In the genomic region with DNA sequence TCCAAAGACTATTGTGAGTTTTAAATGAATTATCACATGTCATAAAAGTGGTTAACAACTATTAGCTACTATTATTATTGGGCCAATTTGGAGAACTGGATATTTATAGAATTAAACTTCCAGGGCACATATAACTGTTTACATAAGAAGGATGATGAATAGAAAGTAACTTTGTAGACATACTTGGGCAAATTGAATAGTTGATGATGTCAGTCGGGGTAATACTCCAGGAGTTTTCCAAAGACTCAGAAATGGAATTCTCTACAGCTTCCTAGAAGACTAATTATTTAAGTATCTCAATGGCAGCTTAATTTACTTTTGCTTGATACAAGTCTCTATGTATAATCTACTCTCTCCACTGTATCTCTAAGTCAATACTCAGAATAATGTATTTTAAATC, we compare ENCODE assay signal across 26 cellular contexts.
"Had no signal": no experiment of that assay in that cellular context is flagged by ENCODE, and none has a peak within 500 bp of the region (broad histone marks: within the 10 kb centered on the region; RNA-seq: fewer than 3 reads in every experiment).

No MANE protein-coding gene starts in this region.

- H3K4me1 ChIP-seq: ascending aorta had no signal

- H3K27me3 Mint-ChIP-seq: activated naive CD8-positive, alpha-beta T cell treated with anti-CD3 and anti-CD28 coated beads, Interleukin-2, amount 10 ng/mL, durations not matched to agents 7 days and 5 days had no signal

- H3K4me3 Mint-ChIP-seq: activated CD4-positive, alpha-beta T cell treated with anti-CD3 and anti-CD28 coated beads, Interleukin-2, amount 10 ng/mL, durations not matched to agents 24 days and 14 days; activated CD8-positive, alpha-beta T cell treated with anti-CD3 and anti-CD28 coated beads, Interleukin-2, amount 10 ng/mL, durations not matched to agents 7 days and 5 days; activated naive CD8-positive, alpha-beta T cell treated with anti-CD3 and anti-CD28 coated beads, Interleukin-2, amount 10 ng/mL, durations not matched to agents 7 days and 5 days; activated T-cell treated with anti-CD3 and anti-CD28 coated beads, Interleukin-2, amount 50 U/mL, for 4 hours; T-helper 1 cell treated with Interleukin-12 subunit alpha and Interleukin-12 subunit beta and Interleukin-4 antibody, amounts not matched to agents 30 μg/mL and 1 μg/mL, for 36 hours; T-helper 2 cell treated with Interferon-gamma antibody and Interleukin-4, amounts not matched to agents 5 μg/mL and 100 μg/mL, for 36 hours had no signal

- H3K9ac ChIP-seq: KMS-11 had no signal

- H3K27me3 ChIP-seq: ascending aorta, cardiac muscle cell, SJCRH30 had no signal

- H3K36me3 ChIP-seq: ascending aorta, cardiac muscle cell, SJCRH30 had no signal

- H3K4me3 ChIP-seq: ascending aorta, cardiac muscle cell, SJCRH30, SK-N-MC had no signal

- H3K27ac ChIP-seq: ascending aorta, cardiac muscle cell, SJCRH30, SK-N-MC had no signal

- H3K9me3 ChIP-seq: ascending aorta, SJCRH30 had no signal

- H3K9me3 Mint-ChIP-seq: activated CD4-positive, alpha-beta T cell treated with anti-CD3 and anti-CD28 coated beads, Interleukin-2, amount 10 ng/mL, durations not matched to agents 24 days and 14 days; activated naive CD8-positive, alpha-beta T cell treated with anti-CD3 and anti-CD28 coated beads, Interleukin-2, amount 10 ng/mL, durations not matched to agents 7 days and 5 days; activated T-cell treated with anti-CD3 and anti-CD28 coated beads, Interleukin-2, amount 50 U/mL, for 4 hours; T-helper 1 cell treated with Interleukin-12 subunit alpha and Interleukin-12 subunit beta and Interleukin-4 antibody, amounts not matched to agents 30 μg/mL and 1 μg/mL, for 36 hours; T-helper 2 cell treated with Interferon-gamma antibody and Interleukin-4, amounts not matched to agents 5 μg/mL and 100 μg/mL, for 36 hours had no signal

- H3K27ac Mint-ChIP-seq: activated CD8-positive, alpha-beta T cell treated with anti-CD3 and anti-CD28 coated beads, Interleukin-2, amount 10 ng/mL, durations not matched to agents 7 days and 5 days; activated naive CD8-positive, alpha-beta T cell treated with anti-CD3 and anti-CD28 coated beads, Interleukin-2, amount 10 ng/mL, durations not matched to agents 7 days and 5 days; T-helper 1 cell treated with Interleukin-12 subunit alpha and Interleukin-12 subunit beta and Interleukin-4 antibody, amounts not matched to agents 30 μg/mL and 1 μg/mL, for 36 hours; T-helper 2 cell treated with Interferon-gamma antibody and Interleukin-4, amounts not matched to agents 5 μg/mL and 100 μg/mL, for 36 hours had no signal

- DNase-seq: activated CD4-positive, alpha-beta T cell treated with anti-CD3 and anti-CD28 coated beads, Interleukin-2, amount 10 ng/mL, durations not matched to agents 24 days and 14 days; activated CD4-positive, alpha-beta T cell treated with anti-CD3 and anti-CD28 coated beads, Interleukin-2, amount 50 U/mL, for 4 hours; activated CD8-positive, alpha-beta T cell treated with anti-CD3 and anti-CD28 coated beads, Interleukin-2, amount 10 ng/mL, durations not matched to agents 7 days and 5 days; activated effector memory CD4-positive, alpha-beta T cell treated with Interleukin-2 at 50 U/mL for 16 hours; activated naive CD4-positive, alpha-beta T cell treated with anti-CD3 and anti-CD28 coated beads, Interleukin-2, amount 50 U/mL, for 16 hours; activated naive CD8-positive, alpha-beta T cell treated with anti-CD3 and anti-CD28 coated beads, Interleukin-2, amount 10 ng/mL, durations not matched to agents 7 days and 5 days; activated T-cell treated with anti-CD3 and anti-CD28 coated beads, Interleukin-2, amount 50 U/mL, for 4 hours; amygdala; MM.1S; MV-4-11; NCI-H1092; NCI-H1436 treated with DMSO at 0.1 percent for 48 hours; NCI-H1694 treated with DMSO at 0.1 percent for 48 hours; NCI-H2029; NCI-H345; NCI-H524 treated with DMSO at 0.1 percent for 48 hours; SHP77; SJCRH30 had no signal

- ATAC-seq: activated CD8-positive, alpha-beta T cell treated with anti-CD3 and anti-CD28 coated beads, Interleukin-2, amount 10 ng/mL, durations not matched to agents 7 days and 5 days; activated T-cell treated with anti-CD3 and anti-CD28 coated beads, Interleukin-2, amount 50 U/mL, for 4 hours; Panc1 had no signal

- FAIRE-seq: TTC549 had no signal
